Comparison of ENCODE assay signal across 13 cellular contexts in the genomic region with DNA sequence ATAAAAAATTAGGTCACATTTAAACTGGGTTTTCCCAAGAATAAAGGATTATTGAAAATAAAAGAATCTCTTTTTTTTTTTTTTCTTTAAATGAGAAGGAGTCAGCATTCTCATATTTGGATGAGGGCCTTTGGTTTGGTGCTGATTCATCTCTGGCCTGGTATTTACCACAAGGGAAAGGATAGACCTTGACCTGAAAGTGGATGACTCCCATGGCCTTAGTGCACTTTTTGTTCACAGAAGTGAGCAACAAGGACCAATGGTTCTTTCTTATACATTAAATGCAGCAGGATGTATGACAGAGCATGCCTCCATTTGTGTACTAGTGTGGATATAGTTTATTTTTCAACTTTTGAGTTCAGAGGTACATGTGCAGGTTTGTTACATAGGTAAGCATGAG. TPM values are rescaled to one million over a fixed set of nuclear protein-coding genes. Genes with fewer than 3 reads are reported as not detected.
DNase-seq lines count a peak whose midpoint lies in the region; TF ChIP-seq lines count a peak whose summit lies in the region.
"Had no signal": no experiment of that assay in that cellular context is flagged by ENCODE, and none has a peak within 500 bp of the region (broad histone marks: within the 10 kb centered on the region; RNA-seq: fewer than 3 reads in every experiment).

No MANE protein-coding gene starts in this region.

- H3K79me2 ChIP-seq in Loucy (ENCODE audit: insufficient read depth, low read length) = peaks cover 57% of the 10 kb centered on the region

- no peaks in the 10 kb centered on the region for H3K9me2 ChIP-seq in Loucy (replicated peaks; ENCODE audit: low read depth, low read length)

- H3F3A ChIP-seq in Loucy (ENCODE audit: low read depth) = no peaks in the 10 kb centered on the region

- peaks cover 45% of the 10 kb centered on the region for H3K4me1 ChIP-seq in Loucy (ENCODE audit: insufficient read depth, low read length, poor library complexity, severe bottlenecking)
- H3K4me1 ChIP-seq: BE2C had no signal

- H3K4me1 Mint-ChIP-seq in HFFc6 (ENCODE audit: low read depth) = peaks cover 43% of the 10 kb centered on the region

- no peak overlapping the region for H3K27ac ChIP-seq in WERI-Rb-1

- H3K9me3 ChIP-seq in Loucy (ENCODE audit: insufficient read depth, low read depth, low read length) (no peaks in the 10 kb centered on the region), WERI-Rb-1 (ENCODE audit: severe bottlenecking) (no peaks in the 10 kb centered on the region)
- H3K9me3 ChIP-seq: BE2C had no signal

- H3K4me3 Mint-ChIP-seq in HFFc6 = no peak overlapping the region
- H3K4me3 Mint-ChIP-seq: neural crest cell had no signal

- no peak overlapping the region for H2AFZ ChIP-seq in Loucy (ENCODE audit: low read length)

- H3K4me3 ChIP-seq in Loucy (ENCODE audit: low read length, poor library complexity, severe bottlenecking) (no peak overlapping the region), WERI-Rb-1 (ENCODE audit: low read depth, low read length) (no peak overlapping the region)

- no peaks in the 10 kb centered on the region for H3K27me3 Mint-ChIP-seq in HFFc6 (ENCODE audit: insufficient read depth)

- no peaks in the 10 kb centered on the region for H3K36me3 ChIP-seq in Loucy (ENCODE audit: insufficient read depth, low read length)
- peaks cover 24% of the 10 kb centered on the region for H3K36me3 ChIP-seq in WERI-Rb-1

- peak; percentile 4 for DNase-seq in activated T-cell treated with anti-CD3 and anti-CD28 coated beads for 48 hours (ENCODE audit: low read depth)
- DNase-seq in activated T-cell treated with anti-CD3 and anti-CD28 coated beads for 4 hours = no peak
- DNase-seq in HFFc6 = peak; percentile 39
- DNase-seq in renal cortical epithelial cell (ENCODE audit: low read depth) = peak; percentile 61
- no peak for DNase-seq in hypothalamus (lab: John Stamatoyannopoulos, UW)
- no peak for DNase-seq in WERI-Rb-1
- no peak for DNase-seq in superior temporal gyrus (ENCODE audit: extremely low spot score)
- DNase-seq: BE2C; effector CD8-positive, alpha-beta T cell; substantia nigra; T-helper 9 cell had no signal

- H3K9ac ChIP-seq in Loucy (ENCODE audit: low read depth, low read length, poor library complexity, severe bottlenecking) = no peak overlapping the region

- peak overlapping the region; percentile 54; the same call in 1 of the 2 replicates for H3K27ac Mint-ChIP-seq in HFFc6

- peak overlapping the region; percentile 34 for H3K4me2 ChIP-seq in Loucy (ENCODE audit: low read depth, low read length, poor library complexity, severe bottlenecking)

- H3K36me3 Mint-ChIP-seq in HFFc6 (ENCODE audit: low read depth) = peaks cover 26% of the 10 kb centered on the region

- H3K27me3 ChIP-seq in Loucy (ENCODE audit: insufficient read depth, low read length, poor library complexity, severe bottlenecking) (no peaks in the 10 kb centered on the region), WERI-Rb-1 (ENCODE audit: insufficient read depth, low read depth, severe bottlenecking) (no peaks in the 10 kb centered on the region)
- H3K27me3 ChIP-seq: BE2C had no signal

- peaks cover 2% of the 10 kb centered on the region for H4K20me1 ChIP-seq in Loucy (ENCODE audit: insufficient read depth, low read length, poor library complexity, severe bottlenecking)

- no peaks in the 10 kb centered on the region for H3K9me3 Mint-ChIP-seq in HFFc6
- H3K9me3 Mint-ChIP-seq: neural crest cell had no signal

- no peak for TF ChIP-seq CTCF in HFFc6 (IDR thresholded peaks at IDR 0.05)
- no peak for TF ChIP-seq CTCF in Loucy (conservative IDR thresholded peaks at IDR 0.05; ENCODE audit: low read length)
- no peak for TF ChIP-seq CTCF in WERI-Rb-1 (IDR thresholded peaks at IDR 0.05; ENCODE audit: low read depth, low read length)

RNA-seq across cellular contexts. Expression of a gene that starts 6.9 kb away (rescaled TPM):
- 10 to 100 TPM; 13.0 to 17.6 (median 15.9) TPM for total RNA-seq in HFFc6 (2021; fragmentation: NEBNext Ultra II Directional; extraction: Animal tissue kit (Norgen Biotek cat#: 25700))
- 20.1 and 37.7 TPM in 2 replicates for total RNA-seq in renal cortical epithelial cell

RNA-seq across cellular contexts. Expression of a gene that starts 32.2 kb away (rescaled TPM):
- 1 to 10 TPM; 2.5 to 4.9 (median 3.0) TPM for total RNA-seq in HFFc6 (2021; fragmentation: NEBNext Ultra II Directional; extraction: Animal tissue kit (Norgen Biotek cat#: 25700))
- 20.7 and 42.9 TPM in 2 replicates for total RNA-seq in renal cortical epithelial cell

Comparison
In these comparisons a context has a peak if more than half of its experiments do, and no peak if none do; other contexts are left out.
1. DNase-seq: peak in activated T-cell treated with anti-CD3 and anti-CD28 coated beads for 48 hours (single experiment), HFFc6 (single experiment) and renal cortical epithelial cell (single experiment); none in activated T-cell treated with anti-CD3 and anti-CD28 coated beads for 4 hours (single experiment), hypothalamus (0 of 51), WERI-Rb-1 (single experiment) and superior temporal gyrus (single experiment).